38 cellular contexts compared by ENCODE assay signal in genomic region chr7:79564123-79564522, GRCh38.
"Had no signal": no experiment of that assay in that cellular context is flagged by ENCODE, and none has a peak within 500 bp of the region (broad histone marks: within the 10 kb centered on the region; RNA-seq: fewer than 3 reads in every experiment).

No MANE protein-coding gene starts in this region.

- H3K4me3 Mint-ChIP-seq: activated CD4-positive, alpha-beta memory T cell treated with anti-CD3 and anti-CD28 coated beads, Interleukin-2, amount 10 ng/mL, durations not matched to agents 7 days and 5 days; activated CD4-positive, alpha-beta T cell treated with anti-CD3 and anti-CD28 coated beads for 36 hours; activated CD4-positive, alpha-beta T cell treated with anti-CD3 and anti-CD28 coated beads, Interleukin-2, amount 10 ng/mL, durations not matched to agents 7 days and 5 days; activated CD8-positive, alpha-beta memory T cell treated with anti-CD3 and anti-CD28 coated beads, Interleukin-2, amount 10 ng/mL, durations not matched to agents 7 days and 5 days; activated CD8-positive, alpha-beta T cell treated with anti-CD3 and anti-CD28 coated beads, Interleukin-2, amount 10 ng/mL, durations not matched to agents 7 days and 5 days; activated naive CD4-positive, alpha-beta T cell treated with anti-CD3 and anti-CD28 coated beads, Interleukin-2, amount 10 ng/mL, durations not matched to agents 7 days and 5 days; activated naive CD4-positive, alpha-beta T cell treated with anti-CD3 and anti-CD28 coated beads, Interleukin-2, amount 50 U/mL, for 24 hours; activated naive CD8-positive, alpha-beta T cell; activated naive CD8-positive, alpha-beta T cell treated with anti-CD3 and anti-CD28 coated beads, Interleukin-2, amount 10 ng/mL, durations not matched to agents 7 days and 5 days; activated naive CD8-positive, alpha-beta T cell treated with anti-CD3 and anti-CD28 coated beads, Interleukin-2, amount 50 U/mL, for 24 hours; activated T-cell treated with anti-CD3 and anti-CD28 coated beads, Interleukin-2, amount 50 U/mL, for 24 hours; brain; central memory CD8-positive, alpha-beta T cell; T-helper 1 cell treated with Interleukin-12 subunit alpha and Interleukin-12 subunit beta and Interleukin-4 antibody, amounts not matched to agents 30 μg/mL and 1 μg/mL, for 36 hours; T-helper 2 cell treated with Interferon-gamma antibody and Interleukin-4, amounts not matched to agents 5 μg/mL and 100 μg/mL, for 36 hours had no signal

- H3K9me3 ChIP-seq: ascending aorta had no signal

- H3K27ac ChIP-seq: ascending aorta, cardiac muscle cell, VCaP had no signal

- DNase-seq: activated CD4-positive, alpha-beta memory T cell treated with anti-CD3 and anti-CD28 coated beads, Interleukin-2, amount 10 ng/mL, durations not matched to agents 7 days and 5 days; activated CD4-positive, alpha-beta T cell treated with anti-CD3 and anti-CD28 coated beads for 1 hour; activated CD4-positive, alpha-beta T cell treated with anti-CD3 and anti-CD28 coated beads for 36 hours; activated CD4-positive, alpha-beta T cell treated with anti-CD3 and anti-CD28 coated beads for 48 hours; activated CD4-positive, alpha-beta T cell treated with anti-CD3 and anti-CD28 coated beads, Interleukin-2, amount 10 ng/mL, durations not matched to agents 7 days and 5 days; activated CD4-positive, alpha-beta T cell treated with anti-CD3 and anti-CD28 coated beads, Interleukin-2, amount 50 U/mL, for 48 hours; activated CD4-positive, CD25-positive, alpha-beta regulatory T cell; activated CD8-positive, alpha-beta memory T cell treated with anti-CD3 and anti-CD28 coated beads for 24 hours; activated CD8-positive, alpha-beta memory T cell treated with anti-CD3 and anti-CD28 coated beads, Interleukin-2, amount 10 ng/mL, durations not matched to agents 7 days and 5 days; activated CD8-positive, alpha-beta memory T cell treated with anti-CD3 and anti-CD28 coated beads, Interleukin-2, amount 50 U/mL, for 48 hours; activated CD8-positive, alpha-beta T cell treated with anti-CD3 and anti-CD28 coated beads, Interleukin-2, amount 10 ng/mL, durations not matched to agents 7 days and 5 days; activated effector memory CD4-positive, alpha-beta T cell treated with Interleukin-2 at 50 U/mL for 16 hours; activated gamma-delta T cell; activated naive CD4-positive, alpha-beta T cell treated with anti-CD3 and anti-CD28 coated beads, Interleukin-2, amount 10 ng/mL, durations not matched to agents 7 days and 5 days; activated naive CD4-positive, alpha-beta T cell treated with Interleukin-2 at 50 U/mL for 16 hours; activated naive CD8-positive, alpha-beta T cell treated with anti-CD3 and anti-CD28 coated beads, Interleukin-2, amount 10 ng/mL, durations not matched to agents 7 days and 5 days; activated naive CD8-positive, alpha-beta T cell treated with anti-CD3 and anti-CD28 coated beads, Interleukin-2, amount 50 U/mL, for 24 hours; activated T-cell treated with anti-CD3 and anti-CD28 coated beads, Interleukin-2, amount 50 U/mL, for 24 hours; activated T-cell treated with anti-CD3 and anti-CD28 coated beads, Interleukin-2, amount 50 U/mL, for 48 hours; amygdala; anterior cingulate cortex; caudate nucleus; cerebellar nuclear complex; T-helper 1 cell; T-helper 2 cell; T-helper 9 cell had no signal

- H3K4me3 ChIP-seq: ascending aorta, cardiac muscle cell had no signal

- FAIRE-seq: bronchial epithelial cell, TTC549 had no signal

- H3K4me1 ChIP-seq: ascending aorta had no signal

- H3K36me3 Mint-ChIP-seq: activated CD8-positive, alpha-beta memory T cell treated with anti-CD3 and anti-CD28 coated beads, Interleukin-2, amount 10 ng/mL, durations not matched to agents 7 days and 5 days; activated naive CD4-positive, alpha-beta T cell treated with anti-CD3 and anti-CD28 coated beads, Interleukin-2, amount 10 ng/mL, durations not matched to agents 7 days and 5 days; activated naive CD4-positive, alpha-beta T cell treated with anti-CD3 and anti-CD28 coated beads, Interleukin-2, amount 50 U/mL, for 24 hours; activated naive CD8-positive, alpha-beta T cell; activated naive CD8-positive, alpha-beta T cell treated with anti-CD3 and anti-CD28 coated beads, Interleukin-2, amount 10 ng/mL, durations not matched to agents 7 days and 5 days; brain had no signal

- H3K27ac Mint-ChIP-seq: activated CD4-positive, alpha-beta memory T cell treated with anti-CD3 and anti-CD28 coated beads, Interleukin-2, amount 10 ng/mL, durations not matched to agents 7 days and 5 days; activated CD4-positive, alpha-beta T cell treated with anti-CD3 and anti-CD28 coated beads for 36 hours; activated CD4-positive, alpha-beta T cell treated with anti-CD3 and anti-CD28 coated beads, Interleukin-2, amount 10 ng/mL, durations not matched to agents 7 days and 5 days; activated CD8-positive, alpha-beta memory T cell treated with anti-CD3 and anti-CD28 coated beads, Interleukin-2, amount 10 ng/mL, durations not matched to agents 7 days and 5 days; activated CD8-positive, alpha-beta T cell treated with anti-CD3 and anti-CD28 coated beads, Interleukin-2, amount 10 ng/mL, durations not matched to agents 7 days and 5 days; activated naive CD4-positive, alpha-beta T cell treated with anti-CD3 and anti-CD28 coated beads, Interleukin-2, amount 10 ng/mL, durations not matched to agents 7 days and 5 days; activated naive CD4-positive, alpha-beta T cell treated with anti-CD3 and anti-CD28 coated beads, Interleukin-2, amount 50 U/mL, for 24 hours; activated naive CD8-positive, alpha-beta T cell; activated naive CD8-positive, alpha-beta T cell treated with anti-CD3 and anti-CD28 coated beads, Interleukin-2, amount 10 ng/mL, durations not matched to agents 7 days and 5 days; activated naive CD8-positive, alpha-beta T cell treated with anti-CD3 and anti-CD28 coated beads, Interleukin-2, amount 50 U/mL, for 24 hours; activated T-cell treated with anti-CD3 and anti-CD28 coated beads, Interleukin-2, amount 50 U/mL, for 24 hours; activated T-helper 2 cell treated with anti-CD3 and anti-CD28 coated beads, Interferon-gamma antibody, Interleukin-2, Interleukin-4, amounts not matched to agents 10 μg/mL and 5 μg/mL and 100 μg/mL, durations not matched to agents 14 hours and 24 hours and 36 hours; brain; T-helper 1 cell treated with Interleukin-12 subunit alpha and Interleukin-12 subunit beta and Interleukin-4 antibody, amounts not matched to agents 30 μg/mL and 1 μg/mL, for 36 hours; T-helper 2 cell treated with Interferon-gamma antibody and Interleukin-4, amounts not matched to agents 5 μg/mL and 100 μg/mL, for 36 hours had no signal

- H3K27me3 Mint-ChIP-seq: activated CD4-positive, alpha-beta memory T cell treated with anti-CD3 and anti-CD28 coated beads, Interleukin-2, amount 10 ng/mL, durations not matched to agents 7 days and 5 days; activated CD4-positive, alpha-beta T cell treated with anti-CD3 and anti-CD28 coated beads for 36 hours; activated CD4-positive, alpha-beta T cell treated with anti-CD3 and anti-CD28 coated beads, Interleukin-2, amount 10 ng/mL, durations not matched to agents 7 days and 5 days; activated CD8-positive, alpha-beta memory T cell treated with anti-CD3 and anti-CD28 coated beads, Interleukin-2, amount 10 ng/mL, durations not matched to agents 7 days and 5 days; activated naive CD4-positive, alpha-beta T cell treated with anti-CD3 and anti-CD28 coated beads, Interleukin-2, amount 10 ng/mL, durations not matched to agents 7 days and 5 days; activated naive CD4-positive, alpha-beta T cell treated with anti-CD3 and anti-CD28 coated beads, Interleukin-2, amount 50 U/mL, for 24 hours; activated naive CD8-positive, alpha-beta T cell treated with anti-CD3 and anti-CD28 coated beads, Interleukin-2, amount 10 ng/mL, durations not matched to agents 7 days and 5 days; activated T-cell treated with anti-CD3 and anti-CD28 coated beads, Interleukin-2, amount 50 U/mL, for 24 hours; brain; central memory CD8-positive, alpha-beta T cell had no signal

- H3K27me3 ChIP-seq: ascending aorta, cardiac muscle cell had no signal

- H3K4me1 Mint-ChIP-seq: activated CD4-positive, alpha-beta memory T cell treated with anti-CD3 and anti-CD28 coated beads, Interleukin-2, amount 10 ng/mL, durations not matched to agents 7 days and 5 days; activated CD4-positive, alpha-beta T cell treated with anti-CD3 and anti-CD28 coated beads for 36 hours; activated CD4-positive, alpha-beta T cell treated with anti-CD3 and anti-CD28 coated beads, Interleukin-2, amount 10 ng/mL, durations not matched to agents 7 days and 5 days; activated CD8-positive, alpha-beta memory T cell treated with anti-CD3 and anti-CD28 coated beads, Interleukin-2, amount 10 ng/mL, durations not matched to agents 7 days and 5 days; activated naive CD4-positive, alpha-beta T cell treated with anti-CD3 and anti-CD28 coated beads, Interleukin-2, amount 10 ng/mL, durations not matched to agents 7 days and 5 days; activated naive CD4-positive, alpha-beta T cell treated with anti-CD3 and anti-CD28 coated beads, Interleukin-2, amount 50 U/mL, for 24 hours; activated naive CD8-positive, alpha-beta T cell treated with anti-CD3 and anti-CD28 coated beads, Interleukin-2, amount 10 ng/mL, durations not matched to agents 7 days and 5 days; activated naive CD8-positive, alpha-beta T cell treated with anti-CD3 and anti-CD28 coated beads, Interleukin-2, amount 50 U/mL, for 24 hours; central memory CD8-positive, alpha-beta T cell had no signal

- H3K9me3 Mint-ChIP-seq: activated CD4-positive, alpha-beta T cell treated with anti-CD3 and anti-CD28 coated beads, Interleukin-2, amount 10 ng/mL, durations not matched to agents 7 days and 5 days; activated naive CD4-positive, alpha-beta T cell treated with anti-CD3 and anti-CD28 coated beads, Interleukin-2, amount 10 ng/mL, durations not matched to agents 7 days and 5 days; activated naive CD4-positive, alpha-beta T cell treated with anti-CD3 and anti-CD28 coated beads, Interleukin-2, amount 50 U/mL, for 24 hours; activated naive CD8-positive, alpha-beta T cell treated with anti-CD3 and anti-CD28 coated beads, Interleukin-2, amount 10 ng/mL, durations not matched to agents 7 days and 5 days; activated naive CD8-positive, alpha-beta T cell treated with anti-CD3 and anti-CD28 coated beads, Interleukin-2, amount 50 U/mL, for 24 hours; activated T-helper 2 cell treated with anti-CD3 and anti-CD28 coated beads, Interferon-gamma antibody, Interleukin-2, Interleukin-4, amounts not matched to agents 10 μg/mL and 5 μg/mL and 100 μg/mL, durations not matched to agents 14 hours and 24 hours and 36 hours; T-helper 1 cell treated with Interleukin-12 subunit alpha and Interleukin-12 subunit beta and Interleukin-4 antibody, amounts not matched to agents 30 μg/mL and 1 μg/mL, for 36 hours; T-helper 2 cell treated with Interferon-gamma antibody and Interleukin-4, amounts not matched to agents 5 μg/mL and 100 μg/mL, for 36 hours had no signal

- H3K36me3 ChIP-seq: ascending aorta, cardiac muscle cell had no signal
